23 cellular contexts compared by ENCODE assay signal in genomic region chr15:75327005-75327404, GRCh38. TPM values are rescaled to one million over a fixed set of nuclear protein-coding genes. Genes with fewer than 3 reads are reported as not detected.
DNase-seq lines count a peak whose midpoint lies in the region; ATAC-seq and TF ChIP-seq lines count a peak whose summit lies in the region.
"Had no signal": no experiment of that assay in that cellular context is flagged by ENCODE, and none has a peak within 500 bp of the region (broad histone marks: within the 10 kb centered on the region; RNA-seq: fewer than 3 reads in every experiment).

No MANE protein-coding gene starts in this region.

- H3K23ac ChIP-seq in H9 (ENCODE audit: insufficient read length, low read depth, low read length): no peak overlapping the region

- H3K79me2 ChIP-seq in DOHH2 (ENCODE audit: control insufficient read depth, low read length): no peaks in the 10 kb centered on the region
- no peaks in the 10 kb centered on the region for H3K79me2 ChIP-seq in H9 (ENCODE audit: insufficient read depth, low read length)

- H3K27ac ChIP-seq in DOHH2 (ENCODE audit: low read depth, low read length) (no peak overlapping the region), H9 (ENCODE audit: insufficient read length, low read depth, low read length) (no peak overlapping the region)
- H3K27ac ChIP-seq: BLaER1 treated with 17β-estradiol and CSF1 and Interleukin-3, amounts not matched to agents 10 nM and 100 nM; GM23248 had no signal

- DNase-seq in H9 (no peak), WTC11 (ENCODE audit: low spot score) (peak; percentile 24), kidney epithelial cell (ENCODE audit: low read depth) (no peak), NCI-H748 (lab: John Stamatoyannopoulos, UW; ENCODE audit: unreplicated experiment) (no peak), midbrain (lab: John Stamatoyannopoulos, UW) (no peak)
- DNase-seq: Caco-2; CD4-positive, alpha-beta memory T cell; DMS 273 treated with DMSO at 0.1 percent for 48 hours; DND-41; GM23248; NCI-H1048; NCI-H1436 treated with DMSO at 0.1 percent for 48 hours; NCI-H1930; NCI-H748 treated with DMSO at 0.1 percent for 48 hours; SIG-M5; SK-N-SH had no signal

- no peak overlapping the region for H2AK5ac ChIP-seq in H9 (ENCODE audit: insufficient read length, low read length)

- H3K27me3 ChIP-seq in DOHH2 (ENCODE audit: control insufficient read depth, low read length): no peaks in the 10 kb centered on the region
- no peaks in the 10 kb centered on the region for H3K27me3 ChIP-seq in H9 (ENCODE audit: insufficient read depth, low read length)
- no peaks in the 10 kb centered on the region for H3K27me3 ChIP-seq in kidney epithelial cell (ENCODE audit: control insufficient read depth, insufficient read depth, low read length)
- H3K27me3 ChIP-seq: BLaER1 treated with 17β-estradiol and CSF1 and Interleukin-3, amounts not matched to agents 10 nM and 100 nM had no signal

- TF ChIP-seq CTCF in DOHH2 (IDR thresholded peaks at IDR 0.05; ENCODE audit: low read depth, low read length, poor library complexity, severe bottlenecking): peak; percentile 16
- peak; percentile 19; the same call in 1 of the 3 replicates for TF ChIP-seq CTCF in H9 (conservative IDR thresholded peaks at IDR 0.05)
- TF ChIP-seq CTCF in WTC11 (IDR thresholded peaks at IDR 0.05): no peak
- TF ChIP-seq CTCF in kidney epithelial cell (IDR thresholded peaks at IDR 0.05; ENCODE audit: insufficient read depth, low read length, poor library complexity, severe bottlenecking): peak; percentile 2

- no peak overlapping the region for H3K14ac ChIP-seq in H9 (ENCODE audit: insufficient read depth, low read length)

- no peak overlapping the region for H3K4ac ChIP-seq in H9 (ENCODE audit: low read depth, low read length)

- no peak overlapping the region for H3K4me2 ChIP-seq in DOHH2 (ENCODE audit: low read length)
- H3K4me2 ChIP-seq in H9 (ENCODE audit: insufficient read depth, insufficient read length, low read length): no peak overlapping the region
- H3K4me2 ChIP-seq: BLaER1 treated with 17β-estradiol and CSF1 and Interleukin-3, amounts not matched to agents 10 nM and 100 nM; SK-N-SH had no signal

- H3T11ph ChIP-seq in H9 (ENCODE audit: low read length): no peak overlapping the region

- ATAC-seq in WTC11: peak; percentile 44; the same call in 1 of the 2 replicates
- ATAC-seq in HG03354 (IDR thresholded peaks at IDR 0.05; ENCODE audit: poor library complexity, severe bottlenecking, unreplicated experiment): no peak

- H2BK20ac ChIP-seq in H9 (ENCODE audit: low read depth, low read length, poor library complexity, severe bottlenecking): no peak overlapping the region

- no CpG with 5 or more reads among the region's 4 CpGs for WGBS in H9 (ENCODE audit: extremely low coverage, insufficient read length, low lambda C conversion rate)

- H3K56ac ChIP-seq in H9 (ENCODE audit: insufficient read length, low read depth, low read length): no peak overlapping the region

- H2BK5ac ChIP-seq in H9 (ENCODE audit: insufficient read length, low read length): no peak overlapping the region

- H2BK12ac ChIP-seq in H9 (ENCODE audit: insufficient read length, low read depth, low read length): no peak overlapping the region

- no peaks in the 10 kb centered on the region for H3K9me3 ChIP-seq in DOHH2 (ENCODE audit: control insufficient read depth, insufficient read depth, low read length)
- no peaks in the 10 kb centered on the region for H3K9me3 ChIP-seq in H9 (ENCODE audit: control insufficient read depth, low read depth, low read length)
- H3K9me3 ChIP-seq: BLaER1 treated with 17β-estradiol and CSF1 and Interleukin-3, amounts not matched to agents 10 nM and 100 nM; Caco-2; SK-N-SH had no signal

- H4K5ac ChIP-seq in H9 (ENCODE audit: insufficient read length, low read depth, low read length): no peak overlapping the region

- H3K27ac Mint-ChIP-seq in H9 (no peak overlapping the region), WTC11 (no peak overlapping the region)
- H3K27ac Mint-ChIP-seq: CD4-positive, alpha-beta memory T cell; IgD-negative memory B cell had no signal

- H2BK15ac ChIP-seq in H9 (ENCODE audit: low read depth, low read length): no peak overlapping the region

- POLR2A ChIA-PET in WTC11 (lab: Charles Lee): no interaction called here

- peaks cover 16% of the 10 kb centered on the region for H3K27me3 Mint-ChIP-seq in H9 (ENCODE audit: low read depth)
- peaks cover 9% of the 10 kb centered on the region for H3K27me3 Mint-ChIP-seq in WTC11 (ENCODE audit: low read depth)
- H3K27me3 Mint-ChIP-seq: CD4-positive, alpha-beta memory T cell; IgD-negative memory B cell had no signal

- H3K18ac ChIP-seq in H9 (ENCODE audit: insufficient read length, low read depth, low read length): no peak overlapping the region

- H3K36me3 ChIP-seq in DOHH2 (ENCODE audit: control insufficient read depth, low read length) (no peaks in the 10 kb centered on the region), kidney epithelial cell (ENCODE audit: control insufficient read depth, insufficient read depth, low read length) (no peaks in the 10 kb centered on the region)
- H3K36me3 ChIP-seq: BLaER1 treated with 17β-estradiol and CSF1 and Interleukin-3, amounts not matched to agents 10 nM and 100 nM had no signal

- no peaks in the 10 kb centered on the region for H3K23me2 ChIP-seq in H9 (ENCODE audit: insufficient read length, low read depth, low read length, poor library complexity, severe bottlenecking)

- no peak overlapping the region for H2AFZ ChIP-seq in H9 (ENCODE audit: low read length)
- H2AFZ ChIP-seq: GM23248 had no signal

- no peaks in the 10 kb centered on the region for H3K79me1 ChIP-seq in H9 (ENCODE audit: insufficient read depth, low read depth, low read length, poor library complexity, severe bottlenecking)

- H4K8ac ChIP-seq in H9 (replicated peaks; ENCODE audit: insufficient read length, low read depth, low read length): no peak overlapping the region

- H3K4me1 ChIP-seq in DOHH2 (ENCODE audit: control insufficient read depth, low read length): peaks cover 27% of the 10 kb centered on the region
- no peaks in the 10 kb centered on the region for H3K4me1 ChIP-seq in H9 (ENCODE audit: insufficient read depth, low read length)
- H3K4me1 ChIP-seq: Caco-2 had no signal

- H2BK120ac ChIP-seq in H9 (ENCODE audit: low read depth, low read length, poor library complexity, severe bottlenecking): no peak overlapping the region

- H3K9me3 Mint-ChIP-seq in H9 (no peaks in the 10 kb centered on the region), WTC11 (peaks cover 3% of the 10 kb centered on the region)
- H3K9me3 Mint-ChIP-seq: CD4-positive, alpha-beta memory T cell; IgD-negative memory B cell had no signal

- no peaks in the 10 kb centered on the region for H3F3A ChIP-seq in DOHH2 (ENCODE audit: control insufficient read depth, insufficient read depth)

- no peak overlapping the region for H3K4me3 Mint-ChIP-seq in H9
- H3K4me3 Mint-ChIP-seq in WTC11: no peak overlapping the region
- H3K4me3 Mint-ChIP-seq: CD4-positive, alpha-beta memory T cell; IgD-negative memory B cell had no signal

- H3K4me3 ChIP-seq in DOHH2 (ENCODE audit: low read length) (no peak overlapping the region), kidney epithelial cell (ENCODE audit: low read depth, low read length) (no peak overlapping the region)
- H3K4me3 ChIP-seq: BLaER1 treated with 17β-estradiol and CSF1 and Interleukin-3, amounts not matched to agents 10 nM and 100 nM; GM23248 had no signal

- no peaks in the 10 kb centered on the region for H3K9me2 ChIP-seq in DOHH2 (replicated peaks; ENCODE audit: control insufficient read depth, low read length)
- H3K9me2 ChIP-seq: SK-N-SH had no signal

- CTCF ChIA-PET in WTC11 (lab: Charles Lee): interaction anchor here (1.1 kb wide), 1 partner anchor 41 kb away, joined by 3 read pairs; no protein-coding TSS in a partner anchor

- H3K4me1 Mint-ChIP-seq in H9 (no peaks in the 10 kb centered on the region), WTC11 (no peaks in the 10 kb centered on the region)
- H3K4me1 Mint-ChIP-seq: CD4-positive, alpha-beta memory T cell had no signal

- H4K91ac ChIP-seq in H9 (ENCODE audit: insufficient read length, low read depth, low read length): no peak overlapping the region

- H3K9ac ChIP-seq in H9 (ENCODE audit: extremely low read depth, insufficient read length, low read length): no peak overlapping the region
- H3K9ac ChIP-seq: BLaER1 treated with 17β-estradiol and CSF1 and Interleukin-3, amounts not matched to agents 10 nM and 100 nM; GM23248; SK-N-SH had no signal

- no peaks in the 10 kb centered on the region for H3K36me3 Mint-ChIP-seq in H9 (ENCODE audit: insufficient read depth in 1 of 3, low read depth in 3 of 3)
- H3K36me3 Mint-ChIP-seq in WTC11: no peaks in the 10 kb centered on the region
- H3K36me3 Mint-ChIP-seq: CD4-positive, alpha-beta memory T cell; IgD-negative memory B cell had no signal

- H4K20me1 ChIP-seq in DOHH2 (ENCODE audit: control insufficient read depth, insufficient read depth, low read depth, low read length) (no peaks in the 10 kb centered on the region), H9 (ENCODE audit: control insufficient read depth, insufficient read depth, insufficient read length) (no peaks in the 10 kb centered on the region)
- H4K20me1 ChIP-seq: BLaER1 treated with 17β-estradiol and CSF1 and Interleukin-3, amounts not matched to agents 10 nM and 100 nM had no signal

TF ChIP-seq in WTC11, 78 proteins besides CTCF, POLR2A, EP300 and RAD21:
- TF ChIP-seq USF1 (CRISPR knock-in tag; IDR thresholded peaks at IDR 0.05): no peak
- TF ChIP-seq ZNF671 (CRISPR knock-in tag; IDR thresholded peaks at IDR 0.05): no peak
- no peak for TF ChIP-seq ZBTB21 (CRISPR knock-in tag; IDR thresholded peaks at IDR 0.05; ENCODE audit: borderline replicate concordance)
TF ChIP-seq in WTC11: peak in this region for 0.

RNA-seq across cellular contexts. Expression of gene COMMD4, which starts 8.9 kb away (rescaled TPM):
- total RNA-seq in H9 (2021) (146 and 159 TPM in 2 replicates), WTC11 (2021) (116 to 140 TPM (median 129 TPM) in 3 replicates), kidney epithelial cell (108 and 119 TPM in 2 replicates)

RNA-seq across cellular contexts. Expression of gene NEIL1, which starts 19.8 kb away (rescaled TPM):
- total RNA-seq in H9 (2021) (16.1 and 16.5 TPM in 2 replicates), WTC11 (2021) (24.8 to 25.2 TPM (median 24.9 TPM) in 3 replicates), kidney epithelial cell (6.1 and 10.1 TPM in 2 replicates)

RNA-seq across cellular contexts. Expression of gene MAN2C1, which starts 41.4 kb away (rescaled TPM):
- total RNA-seq in H9 (2021): 106 and 112 TPM in 2 replicates
- total RNA-seq in WTC11 (2021): 148 to 155 TPM (median 151 TPM) in 3 replicates
- total RNA-seq in kidney epithelial cell: 109 and 141 TPM in 2 replicates

RNA-seq across cellular contexts. Expression of gene GOLGA6D, which starts 44.4 kb away (rescaled TPM):
- total RNA-seq in H9 (2021) (0.35 and 0.37 TPM in 2 replicates), WTC11 (2021) (2.1 to 2.6 TPM (median 2.6 TPM) in 3 replicates), kidney epithelial cell (not detected in 2 replicates)
- total RNA-seq: Caco-2; CD4-positive, alpha-beta memory T cell; G401; GM23248; MCF 10A; NCI-H460 had no signal
